In genomic region chr16:88345943-88346560, GRCh38 we compare ENCODE assay signal across 1 cellular context.
TF ChIP-seq lines count a peak whose summit lies in the region.

No MANE protein-coding gene starts in this region.

TF ChIP-seq in SK-N-SH, 30 proteins besides CTCF, POLR2A, EP300 and RAD21 (continued from another document):
- TF ChIP-seq USF1 (IDR thresholded peaks at IDR 0.05; ENCODE audit: borderline replicate concordance, low read depth) (no peak), IRF3 (IDR thresholded peaks at IDR 0.05; ENCODE audit: low read depth, low read length) (no peak), NFIC (IDR thresholded peaks at IDR 0.05; ENCODE audit: borderline replicate concordance) (no peak), ELF1 (IDR thresholded peaks at IDR 0.05) (no peak), FOXM1 (IDR thresholded peaks at IDR 0.05; ENCODE audit: low read depth) (no peak), EZH2phosphoT487 (IDR thresholded peaks at IDR 0.05; ENCODE audit: borderline replicate concordance, low read depth) (no peak), TAF1 (IDR thresholded peaks at IDR 0.05; ENCODE audit: borderline replicate concordance, low read depth, low read length) (no peak), MAX (IDR thresholded peaks at IDR 0.05; ENCODE audit: low read depth) (no peak), USF2 (IDR thresholded peaks at IDR 0.05; ENCODE audit: borderline replicate concordance, low read depth, low read length) (no peak), TEAD4 (IDR thresholded peaks at IDR 0.05; ENCODE audit: borderline replicate concordance, insufficient read depth) (no peak), POLR2AphosphoS5 (IDR thresholded peaks at IDR 0.05; ENCODE audit: low read depth, low read length) (no peak), YY1 (IDR thresholded peaks at IDR 0.05; ENCODE audit: low read depth) (no peak), PBX3 (IDR thresholded peaks at IDR 0.05) (no peak)
TF ChIP-seq in SK-N-SH: peak in this region for 0.
